Comparison of ENCODE assay signal across 8 cellular contexts in genomic region chr5:43396762-43397304, GRCh38. TPM values are rescaled to one million over a fixed set of nuclear protein-coding genes. Genes with fewer than 3 reads are reported as not detected.
DNase-seq lines count a peak whose midpoint lies in the region; ATAC-seq and TF ChIP-seq lines count a peak whose summit lies in the region.

No MANE protein-coding gene starts in this region.

- no peaks in the 10 kb centered on the region for H3K9me3 Mint-ChIP-seq in stimulated activated effector memory CD8-positive, alpha-beta T cell treated with anti-CD3 and anti-CD28 coated beads, Interleukin-12 subunit alpha, Interleukin-12 subunit beta, amount 100 ng/mL, for 72 hours

- peak overlapping the region; percentile 67 to 70 for H3K9ac ChIP-seq in mucosa of rectum (ENCODE audit: low read depth in 1 of 2, low read length in 2 of 2)

- H3K27ac Mint-ChIP-seq in stimulated activated effector memory CD8-positive, alpha-beta T cell treated with anti-CD3 and anti-CD28 coated beads, Interleukin-12 subunit alpha, Interleukin-12 subunit beta, amount 100 ng/mL, for 72 hours = peak overlapping the region; percentile 93

- peak; percentile 24 for DNase-seq in BE2C
- peak; percentile 43 to 51 for DNase-seq in activated CD4-positive, alpha-beta T cell treated with anti-CD3 and anti-CD28 coated beads for 24 hours (ENCODE audit: low read depth in 2 of 2)
- DNase-seq in dermis blood vessel endothelial cell = peak; percentile 17
- DNase-seq in stimulated activated effector memory CD8-positive, alpha-beta T cell treated with anti-CD3 and anti-CD28 coated beads, Interleukin-12 subunit alpha, Interleukin-12 subunit beta, amount 100 ng/mL, for 72 hours (ENCODE audit: low spot score in 2 of 2) = peak; percentile 45 to 77
- DNase-seq in Kasumi-1 (lab: John Stamatoyannopoulos, UW) = no peak

- no peak for TF ChIP-seq CTCF in BE2C (IDR thresholded peaks at IDR 0.05; ENCODE audit: low read depth, low read length)

- no peaks in the 10 kb centered on the region for H3K4me1 ChIP-seq in BE2C
- H3K4me1 ChIP-seq in mucosa of rectum (ENCODE audit: control insufficient read depth in 2 of 2, insufficient read depth in 2 of 2, low read length in 2 of 2) = peaks cover 0 to 11% of the 10 kb centered on the region in 2 donors

- H3K36me3 Mint-ChIP-seq in stimulated activated effector memory CD8-positive, alpha-beta T cell treated with anti-CD3 and anti-CD28 coated beads, Interleukin-12 subunit alpha, Interleukin-12 subunit beta, amount 100 ng/mL, for 72 hours = no peaks in the 10 kb centered on the region

- H3K9me3 ChIP-seq in BE2C (no peaks in the 10 kb centered on the region), mucosa of rectum (ENCODE audit: control insufficient read depth in 2 of 2, low read length in 2 of 2) (no peaks in the 10 kb centered on the region)

- H3K36me3 ChIP-seq in BE2C = no peaks in the 10 kb centered on the region
- peaks cover 0 to under 1% of the 10 kb centered on the region in 2 donors for H3K36me3 ChIP-seq in mucosa of rectum (ENCODE audit: control insufficient read depth in 2 of 2, insufficient read depth in 2 of 2, low read length in 2 of 2)

- peaks cover 13% of the 10 kb centered on the region for H3K4me1 Mint-ChIP-seq in stimulated activated effector memory CD8-positive, alpha-beta T cell treated with anti-CD3 and anti-CD28 coated beads, Interleukin-12 subunit alpha, Interleukin-12 subunit beta, amount 100 ng/mL, for 72 hours

- H3K27me3 ChIP-seq in BE2C = peaks cover 18% of the 10 kb centered on the region
- H3K27me3 ChIP-seq in mucosa of rectum (ENCODE audit: control insufficient read depth in 2 of 2, insufficient read depth in 2 of 2, low read length in 2 of 2) = no peaks in the 10 kb centered on the region

- H3K4me3 ChIP-seq in BE2C (ENCODE audit: low read depth, low read length) = no peak overlapping the region
- peak overlapping the region; percentile 72 to 78 for H3K4me3 ChIP-seq in mucosa of rectum (ENCODE audit: low read length in 2 of 2)

- H3K4me3 Mint-ChIP-seq in stimulated activated effector memory CD8-positive, alpha-beta T cell treated with anti-CD3 and anti-CD28 coated beads, Interleukin-12 subunit alpha, Interleukin-12 subunit beta, amount 100 ng/mL, for 72 hours = peak overlapping the region; percentile 94

- peak overlapping the region; percentile 67 to 68 for H3K27ac ChIP-seq in mucosa of rectum (ENCODE audit: low read depth in 2 of 2, low read length in 2 of 2)

- ATAC-seq in GM19351 (IDR thresholded peaks at IDR 0.05; ENCODE audit: unreplicated experiment) (peak; percentile 97), HG03520 (IDR thresholded peaks at IDR 0.05; ENCODE audit: unreplicated experiment) (peak; percentile 92)
- peak; percentile 99 for ATAC-seq in stimulated activated effector memory CD8-positive, alpha-beta T cell treated with anti-CD3 and anti-CD28 coated beads, Interleukin-12 subunit alpha, Interleukin-12 subunit beta, amount 100 ng/mL, for 72 hours

RNA-seq across cellular contexts. Expression of gene CCL28, which starts 15.4 kb away (rescaled TPM):
- polyA plus RNA-seq in BE2C (2012; ENCODE audit: insufficient read depth, insufficient read length, low read depth) = not detected
- 1.2 and 3.6 TPM in 2 replicates for total RNA-seq in dermis blood vessel endothelial cell

Comparison
In these comparisons a context has a peak if more than half of its experiments do, and no peak if none do; other contexts are left out.
1. DNase-seq: peak in BE2C (single experiment), activated CD4-positive, alpha-beta T cell treated with anti-CD3 and anti-CD28 coated beads for 24 hours (2 of 2), dermis blood vessel endothelial cell (single experiment) and stimulated activated effector memory CD8-positive, alpha-beta T cell treated with anti-CD3 and anti-CD28 coated beads, Interleukin-12 subunit alpha, Interleukin-12 subunit beta, amount 100 ng/mL, for 72 hours (2 of 2); none in Kasumi-1 (0 of 2).
2. Peak in every context shown above with its lines, with median percentiles within 50 percentile points of each other: ATAC-seq.